1 cellular context compared by ENCODE assay signal in genomic region chr7:131109011-131109756, GRCh38.
TF ChIP-seq lines count a peak whose summit lies in the region.

No MANE protein-coding gene starts in this region.

TF ChIP-seq in H1, 55 proteins besides CTCF, POLR2A, EP300 and RAD21 (continued from another document):
- TF ChIP-seq RFX5 (IDR thresholded peaks at IDR 0.05; ENCODE audit: borderline replicate concordance, low read depth, low read length) (no peak), SAP30 (IDR thresholded peaks at IDR 0.05; ENCODE audit: insufficient read depth, insufficient replicate concordance, low read length) (no peak), SP1 (IDR thresholded peaks at IDR 0.05; ENCODE audit: low read depth, low read length) (no peak), BRCA1 (IDR thresholded peaks at IDR 0.05; ENCODE audit: low read depth, low read length) (no peak), TAF7 (optimal IDR thresholded peaks at IDR 0.05; ENCODE audit: borderline replicate concordance, low read depth, low read length) (no peak), CHD2 (IDR thresholded peaks at IDR 0.05; ENCODE audit: low read length) (no peak)
